Comparison of ENCODE assay signal across 1 cellular context in the genomic region with DNA sequence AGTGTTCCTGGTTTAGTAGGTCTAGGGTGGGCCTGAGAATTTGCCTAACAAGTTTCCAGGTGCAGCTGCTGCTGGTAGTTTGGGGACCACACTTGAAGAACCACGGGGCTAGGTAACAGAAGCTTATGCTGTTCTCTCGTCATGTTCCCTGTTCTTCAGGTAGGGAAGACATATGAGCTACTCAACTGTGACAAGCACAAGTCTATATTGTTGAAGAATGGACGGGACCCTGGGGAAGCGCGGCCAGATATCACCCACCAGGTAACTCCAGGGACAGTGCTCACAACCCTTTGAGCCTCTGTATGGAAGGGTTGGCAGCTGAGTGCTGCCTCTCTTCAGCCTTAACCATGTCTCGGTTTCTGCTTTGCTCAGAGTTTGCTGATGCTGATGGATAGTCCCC.
TF ChIP-seq lines count a peak whose summit lies in the region.

No MANE protein-coding gene starts in this region.

TF ChIP-seq in HEK293T, 16 proteins besides CTCF, POLR2A, EP300 and RAD21:
- no peak for TF ChIP-seq FOXK2 (IDR thresholded peaks at IDR 0.05)
- no peak for TF ChIP-seq TARDBP (IDR thresholded peaks at IDR 0.05)
- TF ChIP-seq LEF1 (IDR thresholded peaks at IDR 0.05; ENCODE audit: borderline replicate concordance) = no peak
- no peak for TF ChIP-seq SUZ12 (IDR thresholded peaks at IDR 0.05)
- TF ChIP-seq ARNT (IDR thresholded peaks at IDR 0.05) = no peak
- TF ChIP-seq HDGF (IDR thresholded peaks at IDR 0.05; ENCODE audit: borderline replicate concordance) = no peak
- no peak for TF ChIP-seq BHLHE40 (IDR thresholded peaks at IDR 0.05; ENCODE audit: borderline replicate concordance)
- TF ChIP-seq FOXA1 (IDR thresholded peaks at IDR 0.05) = no peak
- no peak for TF ChIP-seq NFRKB (IDR thresholded peaks at IDR 0.05)
- TF ChIP-seq L3MBTL2 (conservative IDR thresholded peaks at IDR 0.05) = no peak
- TF ChIP-seq ELF4 (IDR thresholded peaks at IDR 0.05) = no peak
- TF ChIP-seq FOXM1 (IDR thresholded peaks at IDR 0.05; ENCODE audit: borderline replicate concordance) = no peak
- no peak for TF ChIP-seq CTBP1 (IDR thresholded peaks at IDR 0.05; ENCODE audit: borderline replicate concordance)
- TF ChIP-seq, protein P1, sequence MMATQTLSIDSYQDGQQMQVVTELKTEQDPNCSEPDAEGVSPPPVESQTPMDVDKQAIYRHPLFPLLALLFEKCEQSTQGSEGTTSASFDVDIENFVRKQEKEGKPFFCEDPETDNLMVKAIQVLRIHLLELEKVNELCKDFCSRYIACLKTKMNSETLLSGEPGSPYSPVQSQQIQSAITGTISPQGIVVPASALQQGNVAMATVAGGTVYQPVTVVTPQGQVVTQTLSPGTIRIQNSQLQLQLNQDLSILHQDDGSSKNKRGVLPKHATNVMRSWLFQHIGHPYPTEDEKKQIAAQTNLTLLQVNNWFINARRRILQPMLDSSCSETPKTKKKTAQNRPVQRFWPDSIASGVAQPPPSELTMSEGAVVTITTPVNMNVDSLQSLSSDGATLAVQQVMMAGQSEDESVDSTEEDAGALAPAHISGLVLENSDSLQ (IDR thresholded peaks at IDR 0.05) = no peak
- no peak for TF ChIP-seq SP1 (IDR thresholded peaks at IDR 0.05)
